ENCODE assay signal across 20 cellular contexts in the genomic region with DNA sequence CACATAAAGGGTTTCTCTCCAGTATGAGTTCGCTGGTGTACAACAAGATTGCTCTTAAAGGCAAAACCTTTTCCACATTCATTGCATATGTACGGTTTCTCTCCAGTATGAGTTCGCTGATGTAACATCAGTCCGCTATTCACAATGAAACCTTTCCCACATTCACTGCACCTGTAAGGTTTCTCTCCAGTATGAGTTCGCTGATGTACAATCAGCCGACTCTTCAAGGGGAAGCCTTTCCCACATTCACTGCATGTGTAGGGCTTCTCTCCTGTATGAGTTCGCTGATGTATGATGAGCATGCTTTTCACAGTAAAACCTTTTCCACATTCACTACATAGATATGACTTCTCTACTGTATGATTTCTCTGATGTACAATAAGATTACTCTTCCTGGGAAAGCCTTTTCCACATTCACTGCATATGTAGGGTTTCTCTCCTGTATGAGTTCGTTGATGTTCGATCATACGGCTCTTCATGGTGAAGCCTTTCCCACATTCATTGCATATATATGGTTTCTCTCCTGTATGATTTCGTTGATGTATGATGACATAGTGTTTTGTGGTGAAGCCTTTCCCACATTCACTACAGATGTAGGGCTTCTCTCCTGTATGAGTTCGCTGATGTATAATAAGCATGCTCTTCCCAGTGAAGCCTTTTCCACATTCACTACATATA. TPM values are rescaled to one million over a fixed set of nuclear protein-coding genes. Genes with fewer than 3 reads are reported as not detected.
A peak's percentile ranks its signal among the peaks of the same experiment; 100 is the strongest.
DNase-seq lines count a peak whose midpoint lies in the region; ATAC-seq, FAIRE-seq and TF ChIP-seq lines count a peak whose summit lies in the region.
"Had no signal": no experiment of that assay in that cellular context is flagged by ENCODE, and none has a peak within 500 bp of the region (broad histone marks: within the 10 kb centered on the region; RNA-seq: fewer than 3 reads in every experiment).

No MANE protein-coding gene starts in this region.

- no peaks in the 10 kb centered on the region for H4K20me1 ChIP-seq in H1 (replicated peaks in 1 of 2; ENCODE audit: control insufficient read depth in 1 of 2, insufficient read depth in 2 of 2, low read length in 2 of 2)

- POLR2A ChIA-PET in Caco-2 (lab: Charles Lee): no interaction called here
- POLR2A ChIA-PET in H1 (lab: Charles Lee; ENCODE audit: partially characterized antibody): no interaction called here

- TF ChIP-seq CTCF in Caco-2 (IDR thresholded peaks at IDR 0.05; ENCODE audit: insufficient read depth in 1 of 2, low read depth in 1 of 2, low read length in 1 of 2, severe bottlenecking in 1 of 2, unreplicated experiment in 1 of 2): no peak
- no peak for TF ChIP-seq CTCF in H1 (IDR thresholded peaks at IDR 0.05; ENCODE audit: control extremely low read depth in 1 of 3, insufficient read depth in 1 of 3, low read depth in 1 of 3, low read length in 3 of 3)

- H3K4me1 Mint-ChIP-seq in Caco-2 (ENCODE audit: low read depth, unreplicated experiment): no peaks in the 10 kb centered on the region

- H4K5ac ChIP-seq in H1 (ENCODE audit: insufficient read length, low read depth, low read length): no peak overlapping the region

- H2BK12ac ChIP-seq in H1 (ENCODE audit: low read depth, low read length): no peak overlapping the region

- H2BK120ac ChIP-seq in H1 (replicated peaks; ENCODE audit: low read depth, low read length): no peak overlapping the region

- H3K4ac ChIP-seq in H1 (replicated peaks; ENCODE audit: insufficient read length, low read depth, low read length): no peak overlapping the region

- H3K27ac ChIP-seq in H1 (ENCODE audit: low read depth, low read length) (no peak overlapping the region), muscle layer of duodenum (ENCODE audit: low read length) (no peak overlapping the region)
- H3K27ac ChIP-seq: SJCRH30, thoracic aorta had no signal

- H3K4me2 ChIP-seq in H1 (ENCODE audit: insufficient read depth in 1 of 2, low read depth in 2 of 2, low read length in 2 of 2): no peak overlapping the region

- H3K36me3 Mint-ChIP-seq in Caco-2 (ENCODE audit: insufficient read depth, unreplicated experiment): peaks cover 52% of the 10 kb centered on the region

- WGBS in H1 (ENCODE audit: extremely low coverage in 1 of 2, insufficient coverage in 1 of 2, insufficient read length in 1 of 2, insufficient replicate concordance in 2 of 2, low coverage in 1 of 2, low lambda C conversion rate in 2 of 2, missing lambda C conversion rate in 1 of 2), 2 experiments: 87% methylated on average over 12 of the region's 12 CpGs; no CpG with 5 or more reads in 1 of the 2 experiments

- H3K9me3 ChIP-seq in Caco-2 (peaks cover 53% of the 10 kb centered on the region), H1 (ENCODE audit: insufficient read depth in 2 of 2, low read depth in 1 of 2, low read length in 1 of 2) (peaks cover 61 to 64% of the 10 kb centered on the region in 2 experiments), muscle layer of duodenum (ENCODE audit: control insufficient read depth in 1 of 2, low read length in 2 of 2) (peaks cover 60 to 72% of the 10 kb centered on the region in 2 donors)

- H3K4me3 ChIP-seq in Caco-2 (ENCODE audit: low read depth, low read length) (no peak overlapping the region), H1 (ENCODE audit: extremely low read depth in 1 of 4, insufficient read depth in 2 of 4, low read depth in 3 of 4, low read length in 4 of 4) (peak overlapping the region in 1 of 4 experiments; percentile 3; a peak in 1 of 8 replicates), muscle layer of duodenum (ENCODE audit: low read depth in 1 of 2, low read length in 2 of 2) (peak overlapping the region; percentile 24 to 62)
- H3K4me3 ChIP-seq: SJCRH30, thoracic aorta had no signal

- no peak overlapping the region for H2AFZ ChIP-seq in H1 (ENCODE audit: low read length)

- CTCF ChIA-PET in Caco-2 (lab: Charles Lee) (no interaction called here), H1 (lab: Charles Lee; ENCODE audit: partially characterized antibody) (no interaction called here)

- H2BK20ac ChIP-seq in H1 (ENCODE audit: low read length): no peak overlapping the region

- H2BK15ac ChIP-seq in H1 (ENCODE audit: low read length): no peak overlapping the region

- no peak for TF ChIP-seq RAD21 in H1 (IDR thresholded peaks at IDR 0.05 in 1 of 2, conservative IDR thresholded peaks at IDR 0.05 in 1 of 2; ENCODE audit: low read depth in 2 of 2, low read length in 2 of 2)

- H3K9me3 Mint-ChIP-seq in Caco-2 (ENCODE audit: unreplicated experiment): peaks cover 61% of the 10 kb centered on the region

- H3K14ac ChIP-seq in H1 (ENCODE audit: insufficient read length): no peak overlapping the region

- intact Hi-C loops in Caco-2 (cut with micrococcal nuclease; ENCODE audit: unreplicated experiment): no loop called here

- peaks cover 15% of the 10 kb centered on the region for H3K36me3 ChIP-seq in Caco-2 (ENCODE audit: control insufficient read depth, insufficient read depth, low read length)
- peaks cover 2 to 86% (median 37%) of the 10 kb centered on the region in 4 experiments; a peak in 7 of 8 replicates for H3K36me3 ChIP-seq in H1 (ENCODE audit: control insufficient read depth in 2 of 4, insufficient read depth in 4 of 4, low read length in 3 of 4)
- H3K36me3 ChIP-seq in muscle layer of duodenum (ENCODE audit: control insufficient read depth in 1 of 2, insufficient read depth in 2 of 2, low read length in 2 of 2): peaks cover 46 to 68% of the 10 kb centered on the region in 2 donors

- no peaks in the 10 kb centered on the region for H3K27me3 ChIP-seq in Caco-2 (replicated peaks; ENCODE audit: control insufficient read depth, insufficient read depth, low read length)
- no peaks in the 10 kb centered on the region for H3K27me3 ChIP-seq in H1 (replicated peaks in 1 of 4; ENCODE audit: control insufficient read depth in 3 of 4, extremely low read depth in 1 of 4, insufficient read depth in 3 of 4, low read length in 3 of 4)
- H3K27me3 ChIP-seq in muscle layer of duodenum (ENCODE audit: low read depth, low read length): no peaks in the 10 kb centered on the region
- H3K27me3 ChIP-seq: SJCRH30 had no signal

- no peaks in the 10 kb centered on the region for H3K79me2 ChIP-seq in H1 (ENCODE audit: control insufficient read depth in 1 of 2, insufficient read depth in 2 of 2, low read length in 2 of 2)

- FAIRE-seq in H1 (lab: Jason Lieb, UNC): no peak
- FAIRE-seq: endothelial cell of umbilical vein had no signal

- no peaks in the 10 kb centered on the region for H3K4me1 ChIP-seq in Caco-2
- no peaks in the 10 kb centered on the region for H3K4me1 ChIP-seq in H1 (replicated peaks in 1 of 4; ENCODE audit: control insufficient read depth in 3 of 4, insufficient read depth in 4 of 4, low read length in 3 of 4)
- H3K4me1 ChIP-seq in muscle layer of duodenum (ENCODE audit: control insufficient read depth in 1 of 2, insufficient read depth in 2 of 2, low read length in 2 of 2): no peaks in the 10 kb centered on the region
- H3K4me1 ChIP-seq: SJCRH30 had no signal

- no peak for DNase-seq in Caco-2
- DNase-seq in LHCN-M2 (ENCODE audit: low read depth): peak; percentile 34
- DNase-seq in H1 (ENCODE audit: low read depth in 1 of 2, low spot score in 2 of 2): no peak
- DNase-seq in NCI-H187 treated with DMSO at 0.1 percent for 48 hours (lab: John Stamatoyannopoulos, UW): no peak
- DNase-seq in stimulated activated naive CD4-positive, alpha-beta T cell (lab: John Stamatoyannopoulos, UW): no peak
- DNase-seq: activated CD4-positive, CD25-positive, alpha-beta regulatory T cell; AML-193; glutamatergic neuron; islet precursor cell; midbrain; NCI-H146; NCI-H446; SJCRH30; stimulated activated CD4-positive, alpha-beta T cell treated with anti-CD3 and anti-CD28 coated beads, Interleukin-4, amount 100 ng/mL, for 1 hour had no signal

- H3K27me3 Mint-ChIP-seq in Caco-2 (ENCODE audit: insufficient read depth, unreplicated experiment): no peaks in the 10 kb centered on the region

- no peaks in the 10 kb centered on the region for H3K23me2 ChIP-seq in H1 (ENCODE audit: low read depth, low read length)

- H3K79me1 ChIP-seq in H1 (ENCODE audit: low read depth, low read length): no peaks in the 10 kb centered on the region

- H3K9ac ChIP-seq in H1 (replicated peaks in 1 of 4; ENCODE audit: extremely low read depth in 1 of 4, low read depth in 3 of 4, low read length in 3 of 4): no peak overlapping the region

- H3K23ac ChIP-seq in H1 (ENCODE audit: insufficient read length): no peak overlapping the region

- H2AK5ac ChIP-seq in H1 (ENCODE audit: low read depth, low read length): no peak overlapping the region

- H4K8ac ChIP-seq in H1 (ENCODE audit: extremely low read depth, insufficient read depth, low read length): no peak overlapping the region

- no peak for TF ChIP-seq POLR2A in H1 (IDR thresholded peaks at IDR 0.05; ENCODE audit: control extremely low read depth in 1 of 2, low read depth in 2 of 2, low read length in 2 of 2)

- no peak for TF ChIP-seq EP300 in H1 (IDR thresholded peaks at IDR 0.05; ENCODE audit: borderline replicate concordance in 1 of 2, low read depth in 2 of 2, low read length in 2 of 2)

- ATAC-seq in esophagus mucosa (no peak), GM18520 (IDR thresholded peaks at IDR 0.05; ENCODE audit: unreplicated experiment) (no peak)

- no peak overlapping the region for H2BK5ac ChIP-seq in H1 (ENCODE audit: low read depth, low read length)

- BruUV-seq in Caco-2 (replicated peaks; lab: Mats Ljungman, UMichigan): TSS peak; percentile 6

- H3K56ac ChIP-seq in H1 (replicated peaks; ENCODE audit: insufficient read length, low read depth, low read length): no peak overlapping the region

- H4K91ac ChIP-seq in H1 (replicated peaks; ENCODE audit: insufficient read length, low read length): no peak overlapping the region

- no peak overlapping the region for H3K27ac Mint-ChIP-seq in Caco-2 (ENCODE audit: unreplicated experiment)
- H3K27ac Mint-ChIP-seq: activated T-helper 2 cell treated with anti-CD3 and anti-CD28 coated beads, Interferon-gamma antibody, Interleukin-2, Interleukin-4, amounts not matched to agents 10 μg/mL and 5 μg/mL and 100 μg/mL, durations not matched to agents 14 hours and 24 hours and 36 hours had no signal

- H3K4me3 Mint-ChIP-seq in Caco-2 (ENCODE audit: unreplicated experiment): no peak overlapping the region

- no peak overlapping the region for H3K18ac ChIP-seq in H1 (ENCODE audit: extremely low read depth, low read length)

RNA-seq across cellular contexts. Expression of a gene that starts 6.0 kb away (rescaled TPM):
- total RNA-seq in Caco-2 (2022): 7.8 and 8.7 TPM in 2 replicates
- 9.7 and 11.1 TPM in 2 replicates for total RNA-seq in LHCN-M2 (2014; rRNA removed)
- 2.3 TPM for polyA plus RNA-seq in LHCN-M2 (2012)
- 18.2 and 18.7 TPM in 2 replicates for total RNA-seq in H1 (2021; fragmentation: NEBNext Ultra II Directional; extraction: Animal tissue kit (Norgen Biotek cat#: 25700))
- 3.3 and 4.7 TPM in 2 replicates for polyA plus RNA-seq in H1 (2011; rRNA removed)
- polyA plus RNA-seq in H1 (2011; cell fraction: cytosol; rRNA removed): 6.2 TPM
- 5.3 TPM for polyA plus RNA-seq in H1 (2011; cell fraction: nucleus; rRNA removed)
- polyA plus RNA-seq in H1 (2012, experiment 1 of 2): 7.1 to 12.7 TPM (median 9.0 TPM) in 4 replicates
- 0.72 TPM for polyA plus RNA-seq in H1 (2012, experiment 2 of 2)
- polyA plus RNA-seq in H1 (2013, experiment 1 of 2): 9.9 TPM
- 9.9 TPM for polyA plus RNA-seq in H1 (2013, experiment 2 of 2)
- polyA minus RNA-seq in H1 (2011; rRNA and poly(A)+ RNA removed): 11.4 and 16.2 TPM in 2 replicates
- polyA minus RNA-seq in H1 (2011; cell fraction: cytosol; rRNA and poly(A)+ RNA removed): 8.8 TPM
- polyA minus RNA-seq in H1 (2011; cell fraction: nucleus; rRNA and poly(A)+ RNA removed): 22.5 TPM
- 3.6 TPM for total RNA-seq in esophagus mucosa

RNA-seq across cellular contexts. Expression of a gene that starts 14.4 kb away (rescaled TPM):
- total RNA-seq in Caco-2 (2022) (7.0 and 10.5 TPM in 2 replicates), LHCN-M2 (2014; rRNA removed) (7.8 and 10.1 TPM in 2 replicates), esophagus mucosa (5.9 TPM)
- polyA plus RNA-seq in LHCN-M2 (2012): 3.5 TPM
- 7.1 and 8.3 TPM in 2 replicates for total RNA-seq in H1 (2021; fragmentation: NEBNext Ultra II Directional; extraction: Animal tissue kit (Norgen Biotek cat#: 25700))
- 1.8 and 2.0 TPM in 2 replicates for polyA plus RNA-seq in H1 (2011; rRNA removed)
- polyA plus RNA-seq in H1 (2011; cell fraction: cytosol; rRNA removed): 2.4 TPM
- 3.1 TPM for polyA plus RNA-seq in H1 (2011; cell fraction: nucleus; rRNA removed)
- 4.3 to 11.2 TPM (median 6.9 TPM) in 4 replicates for polyA plus RNA-seq in H1 (2012, experiment 1 of 2)
- 0.71 TPM for polyA plus RNA-seq in H1 (2012, experiment 2 of 2)
- 4.3 TPM for polyA plus RNA-seq in H1 (2013, experiment 1 of 2)
- polyA plus RNA-seq in H1 (2013, experiment 2 of 2): 4.5 TPM
- 8.3 and 11.9 TPM in 2 replicates for polyA minus RNA-seq in H1 (2011; rRNA and poly(A)+ RNA removed)
- 4.7 TPM for polyA minus RNA-seq in H1 (2011; cell fraction: cytosol; rRNA and poly(A)+ RNA removed)
- 10.8 TPM for polyA minus RNA-seq in H1 (2011; cell fraction: nucleus; rRNA and poly(A)+ RNA removed)

RNA-seq across cellular contexts. Expression of a gene that starts 26.2 kb away (rescaled TPM):
- total RNA-seq in Caco-2 (2022) (5.2 and 7.1 TPM in 2 replicates), LHCN-M2 (2014; rRNA removed) (11.0 and 11.7 TPM in 2 replicates), esophagus mucosa (5.2 TPM)
- 2.3 TPM for polyA plus RNA-seq in LHCN-M2 (2012)
- total RNA-seq in H1 (2021; fragmentation: NEBNext Ultra II Directional; extraction: Animal tissue kit (Norgen Biotek cat#: 25700)): 7.5 and 9.6 TPM in 2 replicates
- 1.9 and 2.8 TPM in 2 replicates for polyA plus RNA-seq in H1 (2011; rRNA removed)
- polyA plus RNA-seq in H1 (2011; cell fraction: cytosol; rRNA removed): 3.3 TPM
- polyA plus RNA-seq in H1 (2011; cell fraction: nucleus; rRNA removed): 2.5 TPM
- polyA plus RNA-seq in H1 (2012, experiment 1 of 2): 6.1 to 9.8 TPM (median 7.5 TPM) in 4 replicates
- 0.22 TPM for polyA plus RNA-seq in H1 (2012, experiment 2 of 2)
- polyA plus RNA-seq in H1 (2013, experiment 1 of 2): 4.9 TPM
- polyA plus RNA-seq in H1 (2013, experiment 2 of 2): 4.6 TPM
- 11.1 and 20.6 TPM in 2 replicates for polyA minus RNA-seq in H1 (2011; rRNA and poly(A)+ RNA removed)
- 3.7 TPM for polyA minus RNA-seq in H1 (2011; cell fraction: cytosol; rRNA and poly(A)+ RNA removed)
- 17.4 TPM for polyA minus RNA-seq in H1 (2011; cell fraction: nucleus; rRNA and poly(A)+ RNA removed)

RNA-seq across cellular contexts. Expression of a gene that starts 47.5 kb away (rescaled TPM):
- 2.5 and 2.6 TPM in 2 replicates for total RNA-seq in Caco-2 (2022)
- total RNA-seq in LHCN-M2 (2014; rRNA removed): 5.6 and 7.6 TPM in 2 replicates
- 3.6 TPM for polyA plus RNA-seq in LHCN-M2 (2012)
- 5.3 and 6.2 TPM in 2 replicates for total RNA-seq in H1 (2021; fragmentation: NEBNext Ultra II Directional; extraction: Animal tissue kit (Norgen Biotek cat#: 25700))
- polyA plus RNA-seq in H1 (2011; rRNA removed): 1.7 and 1.8 TPM in 2 replicates
- 3.5 TPM for polyA plus RNA-seq in H1 (2011; cell fraction: cytosol; rRNA removed)
- 1.6 TPM for polyA plus RNA-seq in H1 (2011; cell fraction: nucleus; rRNA removed)
- 4.9 to 6.8 TPM (median 5.2 TPM) in 4 replicates for polyA plus RNA-seq in H1 (2012, experiment 1 of 2)
- polyA plus RNA-seq in H1 (2012, experiment 2 of 2): 0.52 TPM
- polyA plus RNA-seq in H1 (2013, experiment 1 of 2): 7.6 TPM
- polyA plus RNA-seq in H1 (2013, experiment 2 of 2): 4.1 TPM
- 5.4 and 5.9 TPM in 2 replicates for polyA minus RNA-seq in H1 (2011; rRNA and poly(A)+ RNA removed)
- 3.5 TPM for polyA minus RNA-seq in H1 (2011; cell fraction: cytosol; rRNA and poly(A)+ RNA removed)
- polyA minus RNA-seq in H1 (2011; cell fraction: nucleus; rRNA and poly(A)+ RNA removed): 5.7 TPM
- 5.7 TPM for total RNA-seq in esophagus mucosa
